Comparison of ENCODE assay signal across 1 cellular context in genomic region chr3:71189480-71189879, GRCh38.
A peak's percentile ranks its signal among the peaks of the same experiment; 100 is the strongest.
TF ChIP-seq lines count a peak whose summit lies in the region.

No MANE protein-coding gene starts in this region.

TF ChIP-seq in IMR-90, 13 proteins besides CTCF, POLR2A, EP300 and RAD21 (continued from another document):
- TF ChIP-seq ELK1 (IDR thresholded peaks at IDR 0.05; ENCODE audit: borderline replicate concordance, low read depth, low read length) (no peak), USF2 (IDR thresholded peaks at IDR 0.05; ENCODE audit: low read depth, low read length) (no peak), MAFK (IDR thresholded peaks at IDR 0.05; ENCODE audit: low read depth, low read length) (peak; percentile 30; the same call in 1 of the 2 replicates), CEBPB (IDR thresholded peaks at IDR 0.05; ENCODE audit: low read depth, low read length) (no peak), NFE2L2 (IDR thresholded peaks at IDR 0.05; ENCODE audit: low read depth, low read length) (no peak), RFX5 (IDR thresholded peaks at IDR 0.05; ENCODE audit: low read depth, low read length) (no peak), BHLHE40 (IDR thresholded peaks at IDR 0.05; ENCODE audit: low read depth, low read length) (no peak), CHD1 (IDR thresholded peaks at IDR 0.05; ENCODE audit: low read depth, low read length) (no peak), MXI1 (IDR thresholded peaks at IDR 0.05; ENCODE audit: borderline replicate concordance, low read depth, low read length) (no peak), MAZ (IDR thresholded peaks at IDR 0.05; ENCODE audit: borderline replicate concordance, low read depth, low read length) (no peak)
TF ChIP-seq in IMR-90: peak in this region for 2.
